Comparison of ENCODE assay signal across 12 cellular contexts in genomic region chr5:107361945-107362344, GRCh38.
A peak's percentile ranks its signal among the peaks of the same experiment; 100 is the strongest.
DNase-seq lines count a peak whose midpoint lies in the region; ATAC-seq and TF ChIP-seq lines count a peak whose summit lies in the region.
"Had no signal": no experiment of that assay in that cellular context is flagged by ENCODE, and none has a peak within 500 bp of the region (broad histone marks: within the 10 kb centered on the region; RNA-seq: fewer than 3 reads in every experiment).

No MANE protein-coding gene starts in this region.

- intact Hi-C loops in activated CD4-positive, alpha-beta memory T cell treated with anti-CD3 and anti-CD28 coated beads for 36 hours (cut with micrococcal nuclease) = no loop called here
- intact Hi-C loops in CD4-positive, alpha-beta T cell (cut with DNase I, micrococcal nuclease) = no loop called here

- no peaks in the 10 kb centered on the region for H3K36me3 ChIP-seq in lung (ENCODE audit: control insufficient read depth in 2 of 2, insufficient read depth in 2 of 2, low read length in 2 of 2)
- H3K36me3 ChIP-seq: BE2C had no signal

- DNase-seq in AG10803 (ENCODE audit: low read depth) = peak; percentile 83
- peak; percentile 72 to 90 for DNase-seq in NOMO-1 (lab: John Stamatoyannopoulos, UW; ENCODE audit: unreplicated experiment in 2 of 2)
- peak; percentile 91 for DNase-seq in epithelial cell of esophagus (ENCODE audit: low read depth)
- DNase-seq in lung (ENCODE audit: low spot score) = peak; percentile 48
- DNase-seq in activated CD4-positive, alpha-beta memory T cell treated with anti-CD3 and anti-CD28 coated beads for 36 hours = no peak
- DNase-seq in hippocampal formation (lab: John Stamatoyannopoulos, UW) = no peak
- no peak for DNase-seq in CD4-positive, alpha-beta T cell
- DNase-seq: amniotic stem cell, BE2C, NCI-H187 had no signal

- H3K36me3 Mint-ChIP-seq in activated CD4-positive, alpha-beta memory T cell treated with anti-CD3 and anti-CD28 coated beads for 36 hours = no peaks in the 10 kb centered on the region
- no peaks in the 10 kb centered on the region for H3K36me3 Mint-ChIP-seq in CD4-positive, alpha-beta T cell (ENCODE audit: low read depth)
- H3K36me3 Mint-ChIP-seq: type B pancreatic cell had no signal

- POLR2A ChIA-PET in activated CD4-positive, alpha-beta memory T cell treated with anti-CD3 and anti-CD28 coated beads for 36 hours (lab: Charles Lee) = no interaction called here
- POLR2A ChIA-PET in CD4-positive, alpha-beta T cell (lab: Charles Lee) = no interaction called here

- no peaks in the 10 kb centered on the region for H3K9me3 Mint-ChIP-seq in activated CD4-positive, alpha-beta memory T cell treated with anti-CD3 and anti-CD28 coated beads for 36 hours
- no peaks in the 10 kb centered on the region for H3K9me3 Mint-ChIP-seq in CD4-positive, alpha-beta T cell

- peak; percentile 43 for ATAC-seq in lung (ENCODE audit: insufficient read depth, low FRiP score)
- ATAC-seq in HG03135 (IDR thresholded peaks at IDR 0.05; ENCODE audit: unreplicated experiment) = no peak
- ATAC-seq in CD4-positive, alpha-beta T cell (ENCODE audit: poor library complexity) = no peak

- no peak overlapping the region for H3K27ac Mint-ChIP-seq in activated CD4-positive, alpha-beta memory T cell treated with anti-CD3 and anti-CD28 coated beads for 36 hours
- H3K27ac Mint-ChIP-seq in CD4-positive, alpha-beta T cell = no peak overlapping the region
- H3K27ac Mint-ChIP-seq: type B pancreatic cell had no signal

- H3K4me1 Mint-ChIP-seq in activated CD4-positive, alpha-beta memory T cell treated with anti-CD3 and anti-CD28 coated beads for 36 hours (ENCODE audit: low read depth) = no peaks in the 10 kb centered on the region
- H3K4me1 Mint-ChIP-seq in CD4-positive, alpha-beta T cell (ENCODE audit: low read depth) = no peaks in the 10 kb centered on the region

- H3K27ac ChIP-seq in lung (ENCODE audit: low read depth in 1 of 2, low read length in 1 of 2) = no peak overlapping the region
- no peak overlapping the region for H3K27ac ChIP-seq in CD4-positive, alpha-beta T cell (ENCODE audit: low read depth, low read length)

- H3K4me1 ChIP-seq in lung (ENCODE audit: control insufficient read depth in 2 of 2, insufficient read depth in 2 of 2, low read length in 2 of 2) = no peaks in the 10 kb centered on the region

- TF ChIP-seq CTCF in AG10803 (conservative IDR thresholded peaks at IDR 0.05; ENCODE audit: low read length) (no peak), epithelial cell of esophagus (IDR thresholded peaks at IDR 0.05; ENCODE audit: insufficient read depth, low read depth, low read length, missing control alignments) (no peak), lung (IDR thresholded peaks at IDR 0.05; ENCODE audit: control extremely low read depth, extremely low read depth) (no peak)
- no peak for TF ChIP-seq CTCF in CD4-positive, alpha-beta T cell (IDR thresholded peaks at IDR 0.05)

- peaks cover 1% of the 10 kb centered on the region for H3K27me3 Mint-ChIP-seq in activated CD4-positive, alpha-beta memory T cell treated with anti-CD3 and anti-CD28 coated beads for 36 hours
- H3K27me3 Mint-ChIP-seq in CD4-positive, alpha-beta T cell = no peaks in the 10 kb centered on the region
- H3K27me3 Mint-ChIP-seq: type B pancreatic cell had no signal

- no peaks in the 10 kb centered on the region for H3K27me3 ChIP-seq in lung (ENCODE audit: control insufficient read depth, insufficient read depth)
- H3K27me3 ChIP-seq in CD4-positive, alpha-beta T cell (ENCODE audit: control insufficient read depth, insufficient read depth, low read length) = no peaks in the 10 kb centered on the region
- H3K27me3 ChIP-seq: BE2C had no signal

- CTCF ChIA-PET in activated CD4-positive, alpha-beta memory T cell treated with anti-CD3 and anti-CD28 coated beads for 36 hours (lab: Charles Lee) = no interaction called here
- CTCF ChIA-PET in CD4-positive, alpha-beta T cell (lab: Charles Lee) = no interaction called here

- H3K4me3 Mint-ChIP-seq in activated CD4-positive, alpha-beta memory T cell treated with anti-CD3 and anti-CD28 coated beads for 36 hours = no peak overlapping the region
- no peak overlapping the region for H3K4me3 Mint-ChIP-seq in CD4-positive, alpha-beta T cell
- H3K4me3 Mint-ChIP-seq: type B pancreatic cell had no signal

- WGBS in lung, 2 donors = 40 to 43% methylated on average over 4 of the region's 4 CpGs

- H3K4me3 ChIP-seq in AG10803 (ENCODE audit: low read length) (no peak overlapping the region), epithelial cell of esophagus (ENCODE audit: low read length) (no peak overlapping the region), lung (no peak overlapping the region)

- H3K9me3 ChIP-seq in lung (ENCODE audit: control insufficient read depth in 2 of 2, insufficient read depth in 1 of 2, low read length in 1 of 2) = no peaks in the 10 kb centered on the region
- no peaks in the 10 kb centered on the region for H3K9me3 ChIP-seq in CD4-positive, alpha-beta T cell (ENCODE audit: control insufficient read depth, low read length)

Comparison
In these comparisons a context has a peak if more than half of its experiments do, and no peak if none do; other contexts are left out.
1. DNase-seq: peak in AG10803 (single experiment), NOMO-1 (2 of 2), epithelial cell of esophagus (single experiment) and lung (single experiment); none in activated CD4-positive, alpha-beta memory T cell treated with anti-CD3 and anti-CD28 coated beads for 36 hours (single experiment), hippocampal formation (0 of 2) and CD4-positive, alpha-beta T cell (0 of 10).